19 cellular contexts compared by ENCODE assay signal in the genomic region with DNA sequence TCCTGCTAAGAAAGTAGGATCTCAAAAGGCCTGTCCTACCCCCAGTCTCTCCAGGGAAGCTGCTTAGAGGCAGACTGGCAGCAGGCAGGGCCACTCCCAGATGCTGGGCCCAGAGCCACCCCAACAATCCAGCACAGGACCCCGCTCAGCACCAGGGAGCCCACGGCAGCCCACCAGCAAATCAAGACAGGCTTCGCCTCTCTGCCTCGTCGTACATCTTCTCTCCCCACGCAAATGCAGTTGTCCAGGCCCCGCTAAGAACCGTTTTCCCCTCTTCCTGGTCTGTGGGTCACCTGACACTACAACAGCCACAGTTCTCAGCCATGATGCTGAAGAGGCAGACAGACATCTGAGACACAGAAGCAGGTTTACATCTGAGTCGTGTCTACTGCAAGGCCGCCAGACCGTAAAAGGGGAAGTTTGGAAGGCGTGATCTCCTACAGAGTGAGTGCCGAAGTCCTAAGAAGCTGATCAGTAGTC. TPM values are rescaled to one million over a fixed set of nuclear protein-coding genes. Genes with fewer than 3 reads are reported as not detected.
DNase-seq lines count a peak whose midpoint lies in the region; ATAC-seq and TF ChIP-seq lines count a peak whose summit lies in the region.
"Had no signal": no experiment of that assay in that cellular context is flagged by ENCODE, and none has a peak within 500 bp of the region (broad histone marks: within the 10 kb centered on the region; RNA-seq: fewer than 3 reads in every experiment).

No MANE protein-coding gene starts in this region.

- DNase-seq in BE2C, result peak; percentile 3
- DNase-seq in left kidney (ENCODE audit: low read depth, low spot score), result peak; percentile 37
- no peak for DNase-seq in NCI-H345 (lab: John Stamatoyannopoulos, UW)
- DNase-seq in NCI-H748 treated with DMSO at 0.1 percent for 48 hours (lab: John Stamatoyannopoulos, UW), result no peak
- no peak for DNase-seq in putamen (ENCODE audit: low spot score)
- DNase-seq: activated CD4-positive, CD25-positive, alpha-beta regulatory T cell; colonic mucosa; EL; foreskin keratinocyte; H9; MG63; NCI-H1930; NCI-H524 treated with DMSO at 0.1 percent for 48 hours; stimulated activated CD4-positive, alpha-beta T cell treated with anti-CD3 and anti-CD28 coated beads, Interleukin-1b, Interleukin-23, amount 100 ng/mL, for 48 hours had no signal

- ATAC-seq in GM18511 (IDR thresholded peaks at IDR 0.05; ENCODE audit: unreplicated experiment) (peak; percentile 55), HG03378 (IDR thresholded peaks at IDR 0.05; ENCODE audit: unreplicated experiment) (peak; percentile 51), GM18517 (IDR thresholded peaks at IDR 0.05; ENCODE audit: unreplicated experiment) (no peak)
- ATAC-seq: foreskin keratinocyte, right lobe of liver had no signal

- no peaks in the 10 kb centered on the region for H3K9me3 ChIP-seq in BE2C
- H3K9me3 ChIP-seq: colonic mucosa, MG63, right lobe of liver, SJSA1 had no signal

- TF ChIP-seq CTCF in BE2C (IDR thresholded peaks at IDR 0.05; ENCODE audit: low read depth, low read length), result no peak

- H3K4me3 ChIP-seq in BE2C (ENCODE audit: low read depth, low read length), result no peak overlapping the region
- H3K4me3 ChIP-seq: colonic mucosa, MG63, right lobe of liver, SJSA1 had no signal

- H3K36me3 ChIP-seq in BE2C, result peaks cover 74% of the 10 kb centered on the region
- H3K36me3 ChIP-seq: colonic mucosa, MG63, right lobe of liver, SJSA1 had no signal

- no peaks in the 10 kb centered on the region for H3K27me3 ChIP-seq in BE2C
- H3K27me3 ChIP-seq: colonic mucosa, foreskin keratinocyte, MG63, right lobe of liver, SJSA1 had no signal

- no peaks in the 10 kb centered on the region for H3K4me1 ChIP-seq in BE2C
- H3K4me1 ChIP-seq: colonic mucosa, foreskin keratinocyte, right lobe of liver, SJSA1 had no signal

RNA-seq across cellular contexts. Expression of gene IGSF9B, which starts 51.1 kb away (rescaled TPM):
- 112 TPM for polyA plus RNA-seq in BE2C (2012; ENCODE audit: insufficient read depth, insufficient read length, low read depth)

Comparison
In these comparisons a context has a peak if more than half of its experiments do, and no peak if none do; other contexts are left out.
1. DNase-seq: peak in BE2C (single experiment) and left kidney (single experiment); none in NCI-H345 (single experiment), NCI-H748 treated with DMSO at 0.1 percent for 48 hours (single experiment) and putamen (single experiment).